ENCODE assay signal across 8 cellular contexts in genomic region chr4:149980941-149981340, GRCh38.
A peak's percentile ranks its signal among the peaks of the same experiment; 100 is the strongest.
DNase-seq lines count a peak whose midpoint lies in the region; ATAC-seq and TF ChIP-seq lines count a peak whose summit lies in the region.

No MANE protein-coding gene starts in this region.

- no peaks in the 10 kb centered on the region for H3K4me1 Mint-ChIP-seq in immature natural killer cell

- TF ChIP-seq CTCF in SK-N-SH (IDR thresholded peaks at IDR 0.05) (peak; percentile 79), astrocyte of the spinal cord (IDR thresholded peaks at IDR 0.05; ENCODE audit: low read depth, low read length) (peak; percentile 80)

- H3K9me3 Mint-ChIP-seq in immature natural killer cell = peaks cover 0 to 4% (median 0%) of the 10 kb centered on the region in 6 donors

- peak overlapping the region; percentile 40; the same call in 1 of the 2 replicates for H2AFZ ChIP-seq in SK-N-SH (ENCODE audit: low read depth)

- peaks cover 0 to 5% (median 0%) of the 10 kb centered on the region in 3 donors for H3K27me3 Mint-ChIP-seq in immature natural killer cell (ENCODE audit: low read depth in 3 of 3)

- POLR2A ChIA-PET in SK-N-SH (lab: Yijun Ruan, JAX) = no interaction called here

- 18% methylated on average over 6 of the region's 6 CpGs for WGBS in SK-N-SH (ENCODE audit: low lambda C conversion rate)

- H3K9me2 ChIP-seq in SK-N-SH = no peaks in the 10 kb centered on the region

- H3K4me3 ChIP-seq in SK-N-SH (ENCODE audit: low read depth in 2 of 2, low read length in 1 of 2) (no peak overlapping the region), astrocyte of the spinal cord (ENCODE audit: low read depth, low read length) (no peak overlapping the region)

- H3K4me2 ChIP-seq in SK-N-SH = no peak overlapping the region

- no peaks in the 10 kb centered on the region for H4K20me1 ChIP-seq in SK-N-SH (ENCODE audit: insufficient read depth)

- H3K9ac ChIP-seq in SK-N-SH = no peak overlapping the region

- no peak for TF ChIP-seq EP300 in SK-N-SH (IDR thresholded peaks at IDR 0.05; ENCODE audit: borderline replicate concordance in 1 of 2, low read depth in 1 of 2, low read length in 1 of 2)

- H3K79me2 ChIP-seq in SK-N-SH (ENCODE audit: insufficient read depth) = no peaks in the 10 kb centered on the region

- peak; percentile 40 for DNase-seq in Daoy (ENCODE audit: low read depth)
- DNase-seq in SK-N-SH = peak; percentile 26
- DNase-seq in astrocyte of the spinal cord (ENCODE audit: low read depth, low spot score) = peak; percentile 59
- DNase-seq in immature natural killer cell = peak; percentile 2 to 9 (median 8)
- peak; percentile 12 to 31 for DNase-seq in stimulated activated CD4-positive, alpha-beta T cell treated with anti-CD3 and anti-CD28 coated beads, Interleukin-1b, Interleukin-23, amount 100 ng/mL, for 4 hours (ENCODE audit: low read depth in 2 of 2)
- DNase-seq in cortex of kidney (lab: John Stamatoyannopoulos, UW) = no peak

- no peaks in the 10 kb centered on the region for H3K36me3 ChIP-seq in SK-N-SH (replicated peaks in 1 of 2; ENCODE audit: control insufficient read depth in 1 of 2, insufficient read depth in 2 of 2, low read length in 1 of 2)

- H3K27ac Mint-ChIP-seq in immature natural killer cell = no peak overlapping the region

- no peaks in the 10 kb centered on the region for H3K9me3 ChIP-seq in SK-N-SH

- TF ChIP-seq RAD21 in SK-N-SH (IDR thresholded peaks at IDR 0.05; ENCODE audit: low read length) = peak; percentile 77

- H3K4me3 Mint-ChIP-seq in immature natural killer cell = no peak overlapping the region

- ATAC-seq in GM19463 (IDR thresholded peaks at IDR 0.05; ENCODE audit: unreplicated experiment) (peak; percentile 85), HG03521 (IDR thresholded peaks at IDR 0.05; ENCODE audit: unreplicated experiment) (peak; percentile 76)

- peak overlapping the region in 1 of 2 experiments; percentile 22; a peak in 1 of 4 replicates for H3K27ac ChIP-seq in SK-N-SH (ENCODE audit: low read depth in 2 of 2, low read length in 1 of 2)

- no peaks in the 10 kb centered on the region for H3K27me3 ChIP-seq in SK-N-SH (ENCODE audit: insufficient read depth)

- H3K36me3 Mint-ChIP-seq in immature natural killer cell = no peaks in the 10 kb centered on the region

- CTCF ChIA-PET in SK-N-SH (lab: Yijun Ruan, JAX) = interaction anchor here (0.6 to 2.3 kb wide), 9 partner anchors 10 to 695 kb away, joined by 3 to 19 read pairs (median 4); no protein-coding TSS in a partner anchor

- no peaks in the 10 kb centered on the region for H3F3A ChIP-seq in SK-N-SH (replicated peaks; ENCODE audit: insufficient read depth)

- in situ Hi-C loops in astrocyte of the spinal cord (cut with HindIII; ENCODE audit: low sequenced_read_pairs) = no loop called here

- no peaks in the 10 kb centered on the region; a peak in 2 of 4 replicates for H3K4me1 ChIP-seq in SK-N-SH (ENCODE audit: control insufficient read depth in 1 of 2, insufficient read depth in 2 of 2, low read depth in 1 of 2, low read length in 1 of 2)

TF ChIP-seq in SK-N-SH, 30 proteins besides CTCF, POLR2A, EP300 and RAD21:
- TF ChIP-seq FOXJ3 (CRISPR knock-in tag; IDR thresholded peaks at IDR 0.05) (no peak), TCF12 (IDR thresholded peaks at IDR 0.05) (no peak), RCOR1 (IDR thresholded peaks at IDR 0.05; ENCODE audit: low read length) (no peak), USF1 (IDR thresholded peaks at IDR 0.05; ENCODE audit: borderline replicate concordance, low read depth) (no peak), PBX3 (IDR thresholded peaks at IDR 0.05) (0 out of 2 replicates have a peak, but pooled peaks have one; percentile 33), CHD2 (IDR thresholded peaks at IDR 0.05; ENCODE audit: low read length, partially characterized antibody) (no peak), SMC3 (IDR thresholded peaks at IDR 0.05; ENCODE audit: low read depth, low read length) (peak; percentile 76)
